15 cellular contexts compared by ENCODE assay signal in the genomic region with DNA sequence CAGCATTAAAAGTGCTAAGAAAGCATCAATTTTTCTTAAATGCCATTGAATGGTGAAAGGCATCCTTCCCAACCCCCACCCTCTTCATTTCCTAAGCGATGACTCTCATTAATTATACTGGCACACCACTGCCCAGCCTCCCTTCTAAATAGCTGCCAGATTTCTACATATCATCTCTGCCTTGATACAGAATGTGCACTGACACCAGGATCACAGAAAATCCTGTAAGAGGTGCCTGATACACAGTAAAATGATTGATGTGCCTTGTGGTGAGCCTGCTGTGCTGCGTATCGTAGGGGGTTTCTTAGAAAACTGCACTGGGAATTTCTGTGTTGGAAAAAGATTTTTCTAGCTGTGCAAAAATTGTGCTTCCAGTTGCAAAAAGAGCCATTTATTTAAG. TPM values are rescaled to one million over a fixed set of nuclear protein-coding genes. Genes with fewer than 3 reads are reported as not detected.
"Had no signal": no experiment of that assay in that cellular context is flagged by ENCODE, and none has a peak within 500 bp of the region (broad histone marks: within the 10 kb centered on the region; RNA-seq: fewer than 3 reads in every experiment).

No MANE protein-coding gene starts in this region.

- H3K4me3 Mint-ChIP-seq: activated CD8-positive, alpha-beta memory T cell treated with anti-CD3 and anti-CD28 coated beads, Interleukin-2, amount 10 ng/mL, durations not matched to agents 7 days and 5 days; activated naive CD8-positive, alpha-beta T cell treated with anti-CD3 and anti-CD28 coated beads, Interleukin-2, amount 10 ng/mL, durations not matched to agents 7 days and 5 days; activated T-cell treated with anti-CD3 and anti-CD28 coated beads, Interleukin-2, amount 50 U/mL, for 24 hours had no signal

- H3K4me3 ChIP-seq: pancreas, tibial artery had no signal

- H3K27ac Mint-ChIP-seq: activated CD8-positive, alpha-beta memory T cell treated with anti-CD3 and anti-CD28 coated beads, Interleukin-2, amount 10 ng/mL, durations not matched to agents 7 days and 5 days; activated naive CD8-positive, alpha-beta T cell treated with anti-CD3 and anti-CD28 coated beads, Interleukin-2, amount 10 ng/mL, durations not matched to agents 7 days and 5 days; activated T-cell treated with anti-CD3 and anti-CD28 coated beads, Interleukin-2, amount 50 U/mL, for 24 hours; natural killer cell had no signal

- H3K36me3 ChIP-seq: pancreas, tibial artery had no signal

- H3K4me1 ChIP-seq: pancreas had no signal

- FAIRE-seq: bronchial epithelial cell, endometrium, pancreas, small intestine had no signal

- H3K27me3 ChIP-seq: pancreas had no signal

- H3K36me3 Mint-ChIP-seq: activated CD8-positive, alpha-beta memory T cell treated with anti-CD3 and anti-CD28 coated beads, Interleukin-2, amount 10 ng/mL, durations not matched to agents 7 days and 5 days; activated naive CD8-positive, alpha-beta T cell treated with anti-CD3 and anti-CD28 coated beads, Interleukin-2, amount 10 ng/mL, durations not matched to agents 7 days and 5 days; natural killer cell had no signal

- H3K9me3 Mint-ChIP-seq: activated naive CD8-positive, alpha-beta T cell treated with anti-CD3 and anti-CD28 coated beads, Interleukin-2, amount 10 ng/mL, durations not matched to agents 7 days and 5 days; activated T-cell treated with anti-CD3 and anti-CD28 coated beads, Interleukin-2, amount 50 U/mL, for 24 hours; natural killer cell had no signal

- ATAC-seq: activated CD8-positive, alpha-beta memory T cell treated with anti-CD3 and anti-CD28 coated beads, Interleukin-2, amount 10 ng/mL, durations not matched to agents 7 days and 5 days; esophagus mucosa; natural killer cell; pancreas had no signal

- DNase-seq: activated CD4-positive, alpha-beta T cell treated with anti-CD3 and anti-CD28 coated beads, Interleukin-2, amount 50 U/mL, for 4 hours; activated CD8-positive, alpha-beta memory T cell treated with anti-CD3 and anti-CD28 coated beads, Interleukin-2, amount 10 ng/mL, durations not matched to agents 7 days and 5 days; activated gamma-delta T cell; activated naive CD8-positive, alpha-beta T cell treated with anti-CD3 and anti-CD28 coated beads, Interleukin-2, amount 10 ng/mL, durations not matched to agents 7 days and 5 days; activated T-cell treated with anti-CD3 and anti-CD28 coated beads, Interleukin-2, amount 50 U/mL, for 24 hours; hippocampal formation; natural killer cell; pancreas; small intestine; tibial artery had no signal

- H3K27ac ChIP-seq: pancreas, tibial artery had no signal

- H3K9me3 ChIP-seq: pancreas, tibial artery had no signal

RNA-seq across cellular contexts. Expression of a gene that starts 3.0 kb away (rescaled TPM):
- total RNA-seq: glomerular endothelial cell, lung microvascular endothelial cell had no signal
